In genomic region chr20:31968299-31969126, GRCh38 we compare ENCODE assay signal across 9 cellular contexts. TPM values are rescaled to one million over a fixed set of nuclear protein-coding genes. Genes with fewer than 3 reads are reported as not detected.
DNase-seq lines count a peak whose midpoint lies in the region; FAIRE-seq and TF ChIP-seq lines count a peak whose summit lies in the region.
"Had no signal": no experiment of that assay in that cellular context is flagged by ENCODE, and none has a peak within 500 bp of the region (broad histone marks: within the 10 kb centered on the region; RNA-seq: fewer than 3 reads in every experiment).

No MANE protein-coding gene starts in this region.

- no peak for FAIRE-seq in GM19239 (lab: Jason Lieb, UNC)

- CTCF ChIA-PET in activated CD4-positive, alpha-beta memory T cell treated with anti-CD3 and anti-CD28 coated beads for 36 hours (lab: Charles Lee): interaction anchor here (1.0 to 3.1 kb wide), 2 partner anchors 17 to 118 kb away, joined by 3 to 24 read pairs; partner anchors contain the start of gene PDRG1

- peak; percentile 96 for DNase-seq in GM19239 (ENCODE audit: insufficient read length, low spot score)
- peak; percentile 74 for DNase-seq in NAMALWA (ENCODE audit: low spot score)
- peak; percentile 86 for DNase-seq in activated CD4-positive, alpha-beta memory T cell treated with anti-CD3 and anti-CD28 coated beads for 36 hours
- DNase-seq in dermis blood vessel endothelial cell: peak; percentile 81
- DNase-seq in stimulated activated CD4-positive, alpha-beta T cell treated with anti-CD3 and anti-CD28 coated beads, Interleukin-4, amount 100 ng/mL, for 48 hours (ENCODE audit: low read depth in 2 of 2): peak; percentile 65 to 81
- DNase-seq in esophagus squamous epithelium (lab: John Stamatoyannopoulos, UW): no peak
- DNase-seq in pons (ENCODE audit: low spot score): no peak

- H3K27me3 ChIP-seq in liver (ENCODE audit: control insufficient read depth in 4 of 4, insufficient read depth in 4 of 4, low read length in 3 of 4) (peaks cover 3 to 9% (median 5%) of the 10 kb centered on the region in 4 donors), esophagus squamous epithelium (peaks cover 0 to 92% (median 1%) of the 10 kb centered on the region in 4 donors)

- H3K9me3 ChIP-seq in liver (ENCODE audit: control insufficient read depth in 4 of 4, low read length in 3 of 4): no peaks in the 10 kb centered on the region
- H3K9me3 ChIP-seq in esophagus squamous epithelium: no peaks in the 10 kb centered on the region

- no peak overlapping the region for H3K9ac ChIP-seq in liver (ENCODE audit: low read depth in 1 of 2, low read length in 2 of 2)

- 6% methylated on average over 56 of the region's 56 CpGs for WGBS in liver
- 0 to 9% methylated on average over 9 to 15 of the region's 56 CpGs for WGBS in esophagus squamous epithelium, 2 donors

- H3K4me1 Mint-ChIP-seq in activated CD4-positive, alpha-beta memory T cell treated with anti-CD3 and anti-CD28 coated beads for 36 hours (ENCODE audit: low read depth): peaks cover 5% of the 10 kb centered on the region

- no peaks in the 10 kb centered on the region for H3K36me3 Mint-ChIP-seq in activated CD4-positive, alpha-beta memory T cell treated with anti-CD3 and anti-CD28 coated beads for 36 hours

- TF ChIP-seq RAD21 in liver (IDR thresholded peaks at IDR 0.05): peak in 1 of 2 donors; percentile 11

- peak overlapping the region; percentile 66 for H3K4me3 Mint-ChIP-seq in activated CD4-positive, alpha-beta memory T cell treated with anti-CD3 and anti-CD28 coated beads for 36 hours

- peaks cover 49% of the 10 kb centered on the region for H3K27me3 Mint-ChIP-seq in activated CD4-positive, alpha-beta memory T cell treated with anti-CD3 and anti-CD28 coated beads for 36 hours

- no peaks in the 10 kb centered on the region for H3K9me3 Mint-ChIP-seq in activated CD4-positive, alpha-beta memory T cell treated with anti-CD3 and anti-CD28 coated beads for 36 hours

- no peak for TF ChIP-seq CTCF in liver (IDR thresholded peaks at IDR 0.05; ENCODE audit: low read depth, low read length, missing input control)
- TF ChIP-seq CTCF in esophagus squamous epithelium (IDR thresholded peaks at IDR 0.05): no peak

- H3K4me3 ChIP-seq in liver (ENCODE audit: low read depth in 1 of 3, low read length in 3 of 3) (peak overlapping the region in 1 of 3 donors; percentile 32), esophagus squamous epithelium (peak overlapping the region in 2 of 4 donors; percentile 19 to 35)

- H3K27ac ChIP-seq in liver (ENCODE audit: low read depth in 1 of 2, low read length in 2 of 2): no peak overlapping the region
- no peak overlapping the region for H3K27ac ChIP-seq in esophagus squamous epithelium
- H3K27ac ChIP-seq: epithelial cell of prostate had no signal

- H3K4me1 ChIP-seq in liver (ENCODE audit: control insufficient read depth in 4 of 4, insufficient read depth in 4 of 4, low read length in 3 of 4) (peaks cover 0 to 4% (median 0%) of the 10 kb centered on the region in 4 donors), esophagus squamous epithelium (peaks cover 0 to 11% (median 11%) of the 10 kb centered on the region in 3 donors)

- intact Hi-C loops in activated CD4-positive, alpha-beta memory T cell treated with anti-CD3 and anti-CD28 coated beads for 36 hours (cut with micrococcal nuclease): no loop called here
- intact Hi-C loops in esophagus squamous epithelium (cut with DNase I): no loop called here

- TF ChIP-seq POLR2A in esophagus squamous epithelium (IDR thresholded peaks at IDR 0.05): no peak

- H3K27ac Mint-ChIP-seq in activated CD4-positive, alpha-beta memory T cell treated with anti-CD3 and anti-CD28 coated beads for 36 hours: no peak overlapping the region

- POLR2A ChIA-PET in activated CD4-positive, alpha-beta memory T cell treated with anti-CD3 and anti-CD28 coated beads for 36 hours (lab: Charles Lee): no interaction called here

- no peaks in the 10 kb centered on the region for H3K36me3 ChIP-seq in liver (ENCODE audit: control insufficient read depth in 4 of 4, insufficient read depth in 3 of 4, low read depth in 1 of 4, low read length in 3 of 4)
- H3K36me3 ChIP-seq in esophagus squamous epithelium: no peaks in the 10 kb centered on the region

TF ChIP-seq in liver, 16 proteins besides CTCF, POLR2A, EP300 and RAD21:
- TF ChIP-seq EGR1 (IDR thresholded peaks at IDR 0.05; ENCODE audit: low read depth in 2 of 2) (no peak), GABPA (IDR thresholded peaks at IDR 0.05 in 1 of 2, conservative IDR thresholded peaks at IDR 0.05 in 1 of 2) (no peak), RXRA (IDR thresholded peaks at IDR 0.05) (no peak)
- TF ChIP-seq, protein P1, sequence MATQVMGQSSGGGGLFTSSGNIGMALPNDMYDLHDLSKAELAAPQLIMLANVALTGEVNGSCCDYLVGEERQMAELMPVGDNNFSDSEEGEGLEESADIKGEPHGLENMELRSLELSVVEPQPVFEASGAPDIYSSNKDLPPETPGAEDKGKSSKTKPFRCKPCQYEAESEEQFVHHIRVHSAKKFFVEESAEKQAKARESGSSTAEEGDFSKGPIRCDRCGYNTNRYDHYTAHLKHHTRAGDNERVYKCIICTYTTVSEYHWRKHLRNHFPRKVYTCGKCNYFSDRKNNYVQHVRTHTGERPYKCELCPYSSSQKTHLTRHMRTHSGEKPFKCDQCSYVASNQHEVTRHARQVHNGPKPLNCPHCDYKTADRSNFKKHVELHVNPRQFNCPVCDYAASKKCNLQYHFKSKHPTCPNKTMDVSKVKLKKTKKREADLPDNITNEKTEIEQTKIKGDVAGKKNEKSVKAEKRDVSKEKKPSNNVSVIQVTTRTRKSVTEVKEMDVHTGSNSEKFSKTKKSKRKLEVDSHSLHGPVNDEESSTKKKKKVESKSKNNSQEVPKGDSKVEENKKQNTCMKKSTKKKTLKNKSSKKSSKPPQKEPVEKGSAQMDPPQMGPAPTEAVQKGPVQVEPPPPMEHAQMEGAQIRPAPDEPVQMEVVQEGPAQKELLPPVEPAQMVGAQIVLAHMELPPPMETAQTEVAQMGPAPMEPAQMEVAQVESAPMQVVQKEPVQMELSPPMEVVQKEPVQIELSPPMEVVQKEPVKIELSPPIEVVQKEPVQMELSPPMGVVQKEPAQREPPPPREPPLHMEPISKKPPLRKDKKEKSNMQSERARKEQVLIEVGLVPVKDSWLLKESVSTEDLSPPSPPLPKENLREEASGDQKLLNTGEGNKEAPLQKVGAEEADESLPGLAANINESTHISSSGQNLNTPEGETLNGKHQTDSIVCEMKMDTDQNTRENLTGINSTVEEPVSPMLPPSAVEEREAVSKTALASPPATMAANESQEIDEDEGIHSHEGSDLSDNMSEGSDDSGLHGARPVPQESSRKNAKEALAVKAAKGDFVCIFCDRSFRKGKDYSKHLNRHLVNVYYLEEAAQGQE (IDR thresholded peaks at IDR 0.05): peak; percentile 100

RNA-seq across cellular contexts. Expression of gene XKR7, which starts 0.6 kb away (rescaled TPM):
- not detected for total RNA-seq in activated CD4-positive, alpha-beta memory T cell treated with anti-CD3 and anti-CD28 coated beads for 36 hours
- total RNA-seq in dermis blood vessel endothelial cell (under 0.01 TPM in 1 of 2 replicates, not detected in the other), liver (under 1 TPM; under 0.01 to 0.05 TPM), esophagus squamous epithelium (not detected)
- polyA plus RNA-seq in liver: not detected

RNA-seq across cellular contexts. Expression of gene PDRG1, which starts 16.7 kb away (rescaled TPM):
- 10 to 100 TPM; 12.1 to 13.2 TPM for total RNA-seq in activated CD4-positive, alpha-beta memory T cell treated with anti-CD3 and anti-CD28 coated beads for 36 hours
- total RNA-seq in dermis blood vessel endothelial cell (4.4 and 5.2 TPM in 2 replicates), liver (1 to 10 TPM; 2.2 to 3.4 TPM), esophagus squamous epithelium (10 to 100 TPM in 3 of 4 donors, 1 to 10 TPM in 1; 6.6 to 14.8 (median 11.1) TPM)
- 1 to 10 TPM; 3.8 to 8.0 TPM for polyA plus RNA-seq in liver

RNA-seq across cellular contexts. Expression of gene CCM2L, which starts 41.7 kb away (rescaled TPM):
- total RNA-seq in activated CD4-positive, alpha-beta memory T cell treated with anti-CD3 and anti-CD28 coated beads for 36 hours: not detected
- total RNA-seq in dermis blood vessel endothelial cell: 31.1 and 35.5 TPM in 2 replicates
- total RNA-seq in liver: 1 to 10 TPM; 1.3 to 2.1 TPM
- 1 to 10 TPM in 1 of 2 donors, under 1 TPM in 1; 0.31 to 1.2 TPM for polyA plus RNA-seq in liver
- total RNA-seq in esophagus squamous epithelium: 1 to 10 TPM in 3 of 4 donors, under 1 TPM in 1; 0.80 to 4.8 (median 3.1) TPM

Comparison
In these comparisons a context has a peak if more than half of its experiments do, and no peak if none do; other contexts are left out.
1. DNase-seq: peak in GM19239 (single experiment), NAMALWA (single experiment), activated CD4-positive, alpha-beta memory T cell treated with anti-CD3 and anti-CD28 coated beads for 36 hours (single experiment), dermis blood vessel endothelial cell (single experiment) and stimulated activated CD4-positive, alpha-beta T cell treated with anti-CD3 and anti-CD28 coated beads, Interleukin-4, amount 100 ng/mL, for 48 hours (2 of 2); none in esophagus squamous epithelium (single experiment) and pons (single experiment).